Comparison of ENCODE assay signal across 13 cellular contexts in the genomic region with DNA sequence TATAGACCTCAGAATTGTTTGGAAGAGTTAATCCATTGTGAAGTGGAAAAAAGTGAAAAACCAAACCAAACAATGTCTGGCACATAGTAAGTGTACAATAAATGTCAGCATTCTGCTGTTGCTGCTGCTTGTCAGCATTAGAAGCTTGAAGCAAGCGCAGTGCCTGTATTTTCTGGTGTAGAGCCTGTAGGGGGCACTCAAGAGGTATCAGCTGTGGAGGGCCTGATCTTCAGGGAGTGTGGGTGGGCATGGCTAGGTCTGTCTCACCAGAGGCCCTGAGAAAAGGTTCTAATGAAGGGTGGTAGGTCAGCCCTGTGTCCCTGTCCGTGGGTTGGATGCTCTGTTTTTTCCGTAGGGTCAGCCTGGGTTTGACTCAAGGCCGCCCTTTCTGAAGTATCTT. TPM values are rescaled to one million over a fixed set of nuclear protein-coding genes. Genes with fewer than 3 reads are reported as not detected.
DNase-seq lines count a peak whose midpoint lies in the region; TF ChIP-seq lines count a peak whose summit lies in the region.
"Had no signal": no experiment of that assay in that cellular context is flagged by ENCODE, and none has a peak within 500 bp of the region (broad histone marks: within the 10 kb centered on the region; RNA-seq: fewer than 3 reads in every experiment).

No MANE protein-coding gene starts in this region.

- H3K4me3 ChIP-seq in NB4 (ENCODE audit: low read depth, low read length) (no peak overlapping the region), fibroblast of villous mesenchyme (ENCODE audit: low read depth, low read length) (no peak overlapping the region), rectal smooth muscle tissue (ENCODE audit: low read length) (no peak overlapping the region)
- H3K4me3 ChIP-seq: skin epidermis had no signal

- peaks cover 16% of the 10 kb centered on the region for H3K4me1 ChIP-seq in rectal smooth muscle tissue (ENCODE audit: control insufficient read depth, insufficient read depth, low read length)

- peak overlapping the region; percentile 57 for H3K27ac ChIP-seq in rectal smooth muscle tissue (ENCODE audit: low read depth, low read length)
- no peak overlapping the region for H3K27ac ChIP-seq in RWPE1
- H3K27ac ChIP-seq: skin epidermis had no signal

- DNase-seq in NB4 (ENCODE audit: low read depth) (peak; percentile 22), fibroblast of villous mesenchyme (ENCODE audit: low read depth) (no peak), RWPE1 (ENCODE audit: low spot score) (no peak), EL (no peak), NOMO-1 treated with dmso at 0.1 percent for 144 hours (lab: John Stamatoyannopoulos, UW; ENCODE audit: unreplicated experiment) (no peak)
- DNase-seq: activated CD4-positive, alpha-beta memory T cell treated with anti-CD3 and anti-CD28 coated beads, Interleukin-2, amount 10 ng/mL, durations not matched to agents 7 days and 5 days; activated naive CD4-positive, alpha-beta T cell treated with anti-CD3 and anti-CD28 coated beads, Interleukin-2, amount 10 ng/mL, durations not matched to agents 7 days and 5 days; NCI-H1694; NK-92 treated with Interleukin-12 subunit alpha and Interleukin-12 subunit beta, amount 100 ng/mL, for 24 hours had no signal

- POLR2A ChIA-PET in RWPE1 (lab: Yijun Ruan, JAX; ENCODE audit: low non-redundant PET), result no interaction called here

- no peaks in the 10 kb centered on the region for H3K36me3 ChIP-seq in rectal smooth muscle tissue (ENCODE audit: control insufficient read depth, insufficient read depth, low read length)

- no peak overlapping the region for H3K9ac ChIP-seq in rectal smooth muscle tissue (ENCODE audit: low read length)

- TF ChIP-seq CTCF in GM12872 (IDR thresholded peaks at IDR 0.05; ENCODE audit: insufficient read depth, low read depth, low read length), result peak; percentile 45
- TF ChIP-seq CTCF in NB4 (IDR thresholded peaks at IDR 0.05; ENCODE audit: low read depth, low read length), result peak; percentile 51
- peak; percentile 11 for TF ChIP-seq CTCF in fibroblast of villous mesenchyme (IDR thresholded peaks at IDR 0.05; ENCODE audit: insufficient read depth, low read depth, low read length)
- TF ChIP-seq CTCF in RWPE1 (conservative IDR thresholded peaks at IDR 0.05; ENCODE audit: low read depth), result no peak; the same call in 1 of the 2 replicates

- CTCF ChIA-PET in RWPE1 (lab: Yijun Ruan, JAX), result no interaction called here

- H3K27me3 ChIP-seq in rectal smooth muscle tissue (ENCODE audit: control insufficient read depth, insufficient read depth, low read length), result no peaks in the 10 kb centered on the region

- no peak for TF ChIP-seq POLR2A in NB4 (IDR thresholded peaks at IDR 0.05; ENCODE audit: extremely low read depth, insufficient read length)

RNA-seq across cellular contexts. Expression of gene ADAMTSL3, which starts 3.6 kb away (rescaled TPM):
- total RNA-seq in fibroblast of villous mesenchyme, result under 0.01 TPM in 2 replicates
- total RNA-seq: activated CD4-positive, alpha-beta memory T cell treated with anti-CD3 and anti-CD28 coated beads, Interleukin-2, amount 10 ng/mL, durations not matched to agents 7 days and 5 days; HT1080 had no signal
